Comparison of ENCODE assay signal across 1 cellular context in genomic region chr2:73997813-73998212, GRCh38.
TF ChIP-seq lines count a peak whose summit lies in the region.

No MANE protein-coding gene starts in this region.

TF ChIP-seq in H1, 55 proteins besides CTCF, POLR2A, EP300 and RAD21 (continued from another document):
- TF ChIP-seq ATF2 (IDR thresholded peaks at IDR 0.05; ENCODE audit: low read length): no peak
- TF ChIP-seq CBX8 (IDR thresholded peaks at IDR 0.05; ENCODE audit: borderline replicate concordance, low read depth, low read length): no peak
- no peak for TF ChIP-seq SAP30 (IDR thresholded peaks at IDR 0.05; ENCODE audit: insufficient read depth, insufficient replicate concordance, low read length)
- no peak for TF ChIP-seq RFX5 (IDR thresholded peaks at IDR 0.05; ENCODE audit: borderline replicate concordance, low read depth, low read length)
- TF ChIP-seq RXRA (IDR thresholded peaks at IDR 0.05; ENCODE audit: insufficient read depth, low read depth, low read length): no peak
- TF ChIP-seq TEAD4 (IDR thresholded peaks at IDR 0.05; ENCODE audit: low read depth, low read length): no peak
- TF ChIP-seq CHD7 (IDR thresholded peaks at IDR 0.05; ENCODE audit: insufficient replicate concordance, low read length): no peak
- TF ChIP-seq MAX (IDR thresholded peaks at IDR 0.05): no peak
